In genomic region chr21:35191754-35192153, GRCh38 we compare ENCODE assay signal across 29 cellular contexts.
"Had no signal": no experiment of that assay in that cellular context is flagged by ENCODE, and none has a peak within 500 bp of the region (broad histone marks: within the 10 kb centered on the region; RNA-seq: fewer than 3 reads in every experiment).

No MANE protein-coding gene starts in this region.

- H3K9me3 ChIP-seq: ovary, psoas muscle, suprapubic skin, testis, tibial artery, upper lobe of left lung, vagina had no signal

- H2AFZ ChIP-seq: neural progenitor cell, parathyroid adenoma had no signal

- H3K9ac ChIP-seq: neural progenitor cell, parathyroid adenoma had no signal

- H3K79me2 ChIP-seq: parathyroid adenoma had no signal

- H3K4me1 ChIP-seq: neural progenitor cell, parathyroid adenoma, tibial artery, upper lobe of left lung, vagina had no signal

- DNase-seq: natural killer cell; occipital lobe; ovary; posterior cingulate gyrus; psoas muscle; right cardiac atrium; spleen; stimulated activated CD4-positive, alpha-beta T cell treated with anti-CD3 and anti-CD28 coated beads, Interleukin-12 subunit alpha, Interleukin-12 subunit beta, amount 100 ng/mL, for 4 hours; stimulated activated CD4-positive, alpha-beta T cell treated with anti-CD3 and anti-CD28 coated beads, Interleukin-1b, Interleukin-23, amount 100 ng/mL, for 48 hours; stimulated activated CD4-positive, alpha-beta T cell treated with anti-CD3 and anti-CD28 coated beads, Interleukin-4, amount 100 ng/mL, for 1 hour; stimulated activated CD4-positive, alpha-beta T cell treated with anti-CD3 and anti-CD28 coated beads, Interleukin-4, amount 100 ng/mL, for 4 hours; stimulated activated CD8-positive, alpha-beta memory T cell treated with anti-CD3 and anti-CD28 coated beads, Interleukin-4, amount 100 ng/mL, for 48 hours; stimulated activated naive CD4-positive, alpha-beta T cell; stimulated activated naive CD8-positive, alpha-beta T cell treated with anti-CD3 and anti-CD28 coated beads, Interleukin-15, amount 100 ng/mL, for 72 hours; stimulated activated naive CD8-positive, alpha-beta T cell treated with anti-CD3 and anti-CD28 coated beads, Interleukin-15, Interleukin-2, amounts not matched to agents 100 U/mL and 50 U/mL, for 24 hours; substantia nigra; testis; tibial artery; trophoblast cell; upper lobe of left lung had no signal

- ATAC-seq: natural killer cell; right cardiac atrium; sciatic nerve; stimulated activated memory B cell treated with anti-CD40 and anti-IgM and Interleukin-4, amounts not matched to agents 10 μg/mL and 1 μg/mL and 100 μg/mL, for 72 hours; stimulated activated naive CD8-positive, alpha-beta T cell treated with anti-CD3 and anti-CD28 coated beads, Interleukin-15, amount 100 ng/mL, for 72 hours; stimulated activated naive CD8-positive, alpha-beta T cell treated with anti-CD3 and anti-CD28 coated beads, Interleukin-15, Interleukin-2, amounts not matched to agents 100 U/mL and 50 U/mL, for 24 hours had no signal

- H3K36me3 ChIP-seq: neural progenitor cell, ovary, spleen, suprapubic skin, tibial artery, upper lobe of left lung, vagina had no signal

- H3K27ac ChIP-seq: neural progenitor cell, ovary, parathyroid adenoma, spleen, suprapubic skin, testis, tibial artery, upper lobe of left lung, vagina had no signal

- H3K27me3 ChIP-seq: neural progenitor cell, ovary, spleen, suprapubic skin, testis, tibial artery, upper lobe of left lung, vagina had no signal

- H3K4me2 ChIP-seq: neural progenitor cell, smooth muscle cell had no signal

- H3K4me3 ChIP-seq: neural progenitor cell, ovary, psoas muscle, skin epidermis, smooth muscle cell, spleen, suprapubic skin, testis, tibial artery, upper lobe of left lung, vagina had no signal

- FAIRE-seq: urothelium cell line had no signal
